1 cellular context compared by ENCODE assay signal in the genomic region with DNA sequence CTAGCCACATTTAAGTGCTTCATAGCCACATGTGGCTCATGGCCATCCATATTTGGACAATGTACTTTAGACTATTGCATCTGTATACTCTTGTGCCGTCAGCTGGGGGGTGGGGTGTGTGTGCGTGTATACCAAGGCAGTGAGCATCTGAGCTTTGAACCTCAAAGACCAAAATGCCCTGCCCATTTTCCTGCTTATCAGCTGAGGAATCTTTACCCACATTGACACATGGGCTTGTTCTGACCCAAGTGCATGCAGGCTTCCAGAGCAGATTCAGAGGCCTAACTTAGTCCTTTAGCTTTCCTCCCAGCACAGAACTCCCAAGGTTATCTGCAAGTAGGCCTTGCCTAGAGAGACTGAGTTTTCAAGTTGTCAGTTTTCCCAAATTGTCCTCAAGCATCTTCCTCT.
A peak's percentile ranks its signal among the peaks of the same experiment; 100 is the strongest.
TF ChIP-seq lines count a peak whose summit lies in the region.

No MANE protein-coding gene starts in this region.

TF ChIP-seq in HepG2, 621 proteins besides CTCF, POLR2A, EP300 and RAD21 (continued from another document and continues in another):
- TF ChIP-seq, protein P1, sequence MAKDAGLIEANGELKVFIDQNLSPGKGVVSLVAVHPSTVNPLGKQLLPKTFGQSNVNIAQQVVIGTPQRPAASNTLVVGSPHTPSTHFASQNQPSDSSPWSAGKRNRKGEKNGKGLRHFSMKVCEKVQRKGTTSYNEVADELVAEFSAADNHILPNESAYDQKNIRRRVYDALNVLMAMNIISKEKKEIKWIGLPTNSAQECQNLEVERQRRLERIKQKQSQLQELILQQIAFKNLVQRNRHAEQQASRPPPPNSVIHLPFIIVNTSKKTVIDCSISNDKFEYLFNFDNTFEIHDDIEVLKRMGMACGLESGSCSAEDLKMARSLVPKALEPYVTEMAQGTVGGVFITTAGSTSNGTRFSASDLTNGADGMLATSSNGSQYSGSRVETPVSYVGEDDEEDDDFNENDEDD (CRISPR knock-in tag; IDR thresholded peaks at IDR 0.05; ENCODE audit: borderline replicate concordance) = peak; percentile 80; the same call in 1 of the 2 replicates
- TF ChIP-seq ZFAT (CRISPR knock-in tag; conservative IDR thresholded peaks at IDR 0.05) = no peak
- TF ChIP-seq SKIL (CRISPR knock-in tag; IDR thresholded peaks at IDR 0.05; ENCODE audit: borderline replicate concordance) = no peak
- no peak for TF ChIP-seq ZNF564 (CRISPR knock-in tag; IDR thresholded peaks at IDR 0.05)
- TF ChIP-seq CBX1 (IDR thresholded peaks at IDR 0.05; ENCODE audit: low read depth) = peak; percentile 86
- TF ChIP-seq, protein P2, sequence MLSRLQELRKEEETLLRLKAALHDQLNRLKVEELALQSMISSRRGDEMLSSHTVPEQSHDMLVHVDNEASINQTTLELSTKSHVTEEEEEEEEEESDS (CRISPR knock-in tag; IDR thresholded peaks at IDR 0.05; ENCODE audit: borderline replicate concordance) = no peak
- peak; percentile 56; the same call in 1 of the 2 replicates for TF ChIP-seq ZHX2 (IDR thresholded peaks at IDR 0.05; ENCODE audit: low read depth)
- no peak for TF ChIP-seq ZHX2 (CRISPR knock-in tag; IDR thresholded peaks at IDR 0.05; ENCODE audit: borderline replicate concordance)
- no peak for TF ChIP-seq ZNF781 (CRISPR knock-in tag; IDR thresholded peaks at IDR 0.05; ENCODE audit: borderline replicate concordance, not compliant biosample characterization)
- TF ChIP-seq FOXA1 (IDR thresholded peaks at IDR 0.05) = no peak; the same call in 1 of the 2 replicates
- TF ChIP-seq FOXA1 (CRISPR knock-in tag; IDR thresholded peaks at IDR 0.05) = peak; percentile 87
- TF ChIP-seq, protein P3, sequence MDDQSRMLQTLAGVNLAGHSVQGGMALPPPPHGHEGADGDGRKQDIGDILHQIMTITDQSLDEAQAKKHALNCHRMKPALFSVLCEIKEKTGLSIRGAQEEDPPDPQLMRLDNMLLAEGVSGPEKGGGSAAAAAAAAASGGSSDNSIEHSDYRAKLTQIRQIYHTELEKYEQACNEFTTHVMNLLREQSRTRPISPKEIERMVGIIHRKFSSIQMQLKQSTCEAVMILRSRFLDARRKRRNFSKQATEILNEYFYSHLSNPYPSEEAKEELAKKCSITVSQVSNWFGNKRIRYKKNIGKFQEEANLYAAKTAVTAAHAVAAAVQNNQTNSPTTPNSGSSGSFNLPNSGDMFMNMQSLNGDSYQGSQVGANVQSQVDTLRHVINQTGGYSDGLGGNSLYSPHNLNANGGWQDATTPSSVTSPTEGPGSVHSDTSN (CRISPR knock-in tag; IDR thresholded peaks at IDR 0.05; ENCODE audit: borderline replicate concordance) = no peak
- TF ChIP-seq ZNF619 (CRISPR knock-in tag; IDR thresholded peaks at IDR 0.05) = no peak
- TF ChIP-seq PHF5A (CRISPR knock-in tag; IDR thresholded peaks at IDR 0.05; ENCODE audit: low read depth, unreplicated experiment) = no peak
- TF ChIP-seq, protein P4, sequence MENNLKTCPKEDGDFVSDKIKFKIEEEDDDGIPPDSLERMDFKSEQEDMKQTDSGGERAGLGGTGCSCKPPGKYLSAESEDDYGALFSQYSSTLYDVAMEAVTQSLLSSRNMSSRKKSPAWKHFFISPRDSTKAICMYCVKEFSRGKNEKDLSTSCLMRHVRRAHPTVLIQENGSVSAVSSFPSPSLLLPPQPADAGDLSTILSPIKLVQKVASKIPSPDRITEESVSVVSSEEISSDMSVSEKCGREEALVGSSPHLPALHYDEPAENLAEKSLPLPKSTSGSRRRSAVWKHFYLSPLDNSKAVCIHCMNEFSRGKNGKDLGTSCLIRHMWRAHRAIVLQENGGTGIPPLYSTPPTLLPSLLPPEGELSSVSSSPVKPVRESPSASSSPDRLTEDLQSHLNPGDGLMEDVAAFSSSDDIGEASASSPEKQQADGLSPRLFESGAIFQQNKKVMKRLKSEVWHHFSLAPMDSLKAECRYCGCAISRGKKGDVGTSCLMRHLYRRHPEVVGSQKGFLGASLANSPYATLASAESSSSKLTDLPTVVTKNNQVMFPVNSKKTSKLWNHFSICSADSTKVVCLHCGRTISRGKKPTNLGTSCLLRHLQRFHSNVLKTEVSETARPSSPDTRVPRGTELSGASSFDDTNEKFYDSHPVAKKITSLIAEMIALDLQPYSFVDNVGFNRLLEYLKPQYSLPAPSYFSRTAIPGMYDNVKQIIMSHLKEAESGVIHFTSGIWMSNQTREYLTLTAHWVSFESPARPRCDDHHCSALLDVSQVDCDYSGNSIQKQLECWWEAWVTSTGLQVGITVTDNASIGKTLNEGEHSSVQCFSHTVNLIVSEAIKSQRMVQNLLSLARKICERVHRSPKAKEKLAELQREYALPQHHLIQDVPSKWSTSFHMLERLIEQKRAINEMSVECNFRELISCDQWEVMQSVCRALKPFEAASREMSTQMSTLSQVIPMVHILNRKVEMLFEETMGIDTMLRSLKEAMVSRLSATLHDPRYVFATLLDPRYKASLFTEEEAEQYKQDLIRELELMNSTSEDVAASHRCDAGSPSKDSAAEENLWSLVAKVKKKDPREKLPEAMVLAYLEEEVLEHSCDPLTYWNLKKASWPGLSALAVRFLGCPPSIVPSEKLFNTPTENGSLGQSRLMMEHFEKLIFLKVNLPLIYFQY (CRISPR knock-in tag; IDR thresholded peaks at IDR 0.05; ENCODE audit: borderline replicate concordance) = peak; percentile 99
- no peak for TF ChIP-seq ZNF33B (CRISPR knock-in tag; IDR thresholded peaks at IDR 0.05)
- peak; percentile 85 for TF ChIP-seq CREM (IDR thresholded peaks at IDR 0.05)
- TF ChIP-seq CREM (CRISPR knock-in tag; IDR thresholded peaks at IDR 0.05) = no peak
- peak; percentile 73; the same call in 1 of the 2 replicates for TF ChIP-seq YEATS2 (CRISPR knock-in tag; IDR thresholded peaks at IDR 0.05; ENCODE audit: borderline replicate concordance)
- TF ChIP-seq YEATS4 (CRISPR knock-in tag; IDR thresholded peaks at IDR 0.05; ENCODE audit: borderline replicate concordance) = peak; percentile 79; the same call in 1 of the 2 replicates
- TF ChIP-seq AGO1 (IDR thresholded peaks at IDR 0.05; ENCODE audit: low read depth, low read length, poor library complexity, severe bottlenecking) = no peak
- TF ChIP-seq ZC3H4 (CRISPR knock-in tag; IDR thresholded peaks at IDR 0.05; ENCODE audit: borderline replicate concordance) = no peak
- peak; percentile 71; the same call in 1 of the 2 replicates for TF ChIP-seq REPIN1 (CRISPR knock-in tag; IDR thresholded peaks at IDR 0.05; ENCODE audit: borderline replicate concordance, low read depth)
- TF ChIP-seq ZKSCAN5 (CRISPR knock-in tag; IDR thresholded peaks at IDR 0.05) = no peak
- TF ChIP-seq, protein P5, sequence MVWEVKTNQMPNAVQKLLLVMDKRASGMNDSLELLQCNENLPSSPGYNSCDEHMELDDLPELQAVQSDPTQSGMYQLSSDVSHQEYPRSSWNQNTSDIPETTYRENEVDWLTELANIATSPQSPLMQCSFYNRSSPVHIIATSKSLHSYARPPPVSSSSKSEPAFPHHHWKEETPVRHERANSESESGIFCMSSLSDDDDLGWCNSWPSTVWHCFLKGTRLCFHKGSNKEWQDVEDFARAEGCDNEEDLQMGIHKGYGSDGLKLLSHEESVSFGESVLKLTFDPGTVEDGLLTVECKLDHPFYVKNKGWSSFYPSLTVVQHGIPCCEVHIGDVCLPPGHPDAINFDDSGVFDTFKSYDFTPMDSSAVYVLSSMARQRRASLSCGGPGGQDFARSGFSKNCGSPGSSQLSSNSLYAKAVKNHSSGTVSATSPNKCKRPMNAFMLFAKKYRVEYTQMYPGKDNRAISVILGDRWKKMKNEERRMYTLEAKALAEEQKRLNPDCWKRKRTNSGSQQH (CRISPR knock-in tag; IDR thresholded peaks at IDR 0.05; ENCODE audit: low read depth) = no peak; the same call in 1 of the 2 replicates
- TF ChIP-seq MED8 (CRISPR knock-in tag; IDR thresholded peaks at IDR 0.05; ENCODE audit: insufficient replicate concordance) = peak; percentile 46
- TF ChIP-seq, protein P6, sequence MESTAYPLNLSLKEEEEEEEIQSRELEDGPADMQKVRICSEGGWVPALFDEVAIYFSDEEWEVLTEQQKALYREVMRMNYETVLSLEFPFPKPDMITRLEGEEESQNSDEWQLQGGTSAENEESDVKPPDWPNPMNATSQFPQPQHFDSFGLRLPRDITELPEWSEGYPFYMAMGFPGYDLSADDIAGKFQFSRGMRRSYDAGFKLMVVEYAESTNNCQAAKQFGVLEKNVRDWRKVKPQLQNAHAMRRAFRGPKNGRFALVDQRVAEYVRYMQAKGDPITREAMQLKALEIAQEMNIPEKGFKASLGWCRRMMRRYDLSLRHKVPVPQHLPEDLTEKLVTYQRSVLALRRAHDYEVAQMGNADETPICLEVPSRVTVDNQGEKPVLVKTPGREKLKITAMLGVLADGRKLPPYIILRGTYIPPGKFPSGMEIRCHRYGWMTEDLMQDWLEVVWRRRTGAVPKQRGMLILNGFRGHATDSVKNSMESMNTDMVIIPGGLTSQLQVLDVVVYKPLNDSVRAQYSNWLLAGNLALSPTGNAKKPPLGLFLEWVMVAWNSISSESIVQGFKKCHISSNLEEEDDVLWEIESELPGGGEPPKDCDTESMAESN (CRISPR knock-in tag; conservative IDR thresholded peaks at IDR 0.05) = 0 out of 2 replicates have a peak, but pooled peaks have one; percentile 46
- no peak for TF ChIP-seq ZBTB44 (CRISPR knock-in tag; IDR thresholded peaks at IDR 0.05)
- no peak for TF ChIP-seq MTA3 (CRISPR knock-in tag; IDR thresholded peaks at IDR 0.05)
- TF ChIP-seq ZNF629 (CRISPR knock-in tag; conservative IDR thresholded peaks at IDR 0.05) = peak; percentile 75
